In genomic region chr13:110108348-110109139, GRCh38 we compare ENCODE assay signal across 8 cellular contexts.
DNase-seq lines count a peak whose midpoint lies in the region; ATAC-seq and TF ChIP-seq lines count a peak whose summit lies in the region.

No MANE protein-coding gene starts in this region.

- no peaks in the 10 kb centered on the region for H3K79me2 ChIP-seq in Loucy (ENCODE audit: insufficient read depth, low read length)
- no peaks in the 10 kb centered on the region for H3K79me2 ChIP-seq in neural cell (replicated peaks; ENCODE audit: insufficient read depth, low read length)

- H3K36me3 ChIP-seq in Loucy (ENCODE audit: insufficient read depth, low read length) (no peaks in the 10 kb centered on the region), SJCRH30 (no peaks in the 10 kb centered on the region), neural cell (ENCODE audit: insufficient read depth, low read length) (no peaks in the 10 kb centered on the region)

- peak; percentile 98 for TF ChIP-seq RAD21 in neural cell (conservative IDR thresholded peaks at IDR 0.05)

- H3K27me3 Mint-ChIP-seq in natural killer cell treated with Interleukin-12 subunit alpha and Interleukin-12 subunit beta and Interleukin-15 and Interleukin-18, amount 100 ng/mL, for 72 hours: peaks cover 0 to 5% of the 10 kb centered on the region in 2 donors

- no peaks in the 10 kb centered on the region for H3F3A ChIP-seq in Loucy (ENCODE audit: low read depth)
- no peaks in the 10 kb centered on the region for H3F3A ChIP-seq in neural cell (ENCODE audit: insufficient read depth, low read length, poor library complexity, severe bottlenecking)

- H3K27ac ChIP-seq in SJCRH30 (no peak overlapping the region), neural cell (ENCODE audit: low read length) (no peak overlapping the region)

- H3K4me3 ChIP-seq in Loucy (ENCODE audit: low read length, poor library complexity, severe bottlenecking): no peak overlapping the region
- no peak overlapping the region for H3K4me3 ChIP-seq in SJCRH30
- H3K4me3 ChIP-seq in fibroblast of mammary gland (ENCODE audit: control insufficient read depth, low read depth, low read length): no peak overlapping the region
- H3K4me3 ChIP-seq in neural cell (ENCODE audit: low read length): no peak overlapping the region

- H3K36me3 Mint-ChIP-seq in natural killer cell treated with Interleukin-12 subunit alpha and Interleukin-12 subunit beta and Interleukin-15 and Interleukin-18, amount 100 ng/mL, for 72 hours: no peaks in the 10 kb centered on the region

- no peak overlapping the region for H2AFZ ChIP-seq in Loucy (ENCODE audit: low read length)
- no peak overlapping the region for H2AFZ ChIP-seq in neural cell (ENCODE audit: low read depth, low read length)

- H3K4me1 ChIP-seq in Loucy (ENCODE audit: insufficient read depth, low read length, poor library complexity, severe bottlenecking): no peaks in the 10 kb centered on the region
- peaks cover 4% of the 10 kb centered on the region; the same call in 1 of the 2 replicates for H3K4me1 ChIP-seq in SJCRH30

- peak; percentile 19 for TF ChIP-seq EP300 in neural cell (conservative IDR thresholded peaks at IDR 0.05; ENCODE audit: poor library complexity, severe bottlenecking)

- no peak overlapping the region for H3K27ac Mint-ChIP-seq in natural killer cell treated with Interleukin-12 subunit alpha and Interleukin-12 subunit beta and Interleukin-15 and Interleukin-18, amount 100 ng/mL, for 72 hours

- H3K9me2 ChIP-seq in Loucy (replicated peaks; ENCODE audit: low read depth, low read length): no peaks in the 10 kb centered on the region
- no peaks in the 10 kb centered on the region for H3K9me2 ChIP-seq in neural cell (ENCODE audit: insufficient read depth, low read length)

- H3K9me3 ChIP-seq in Loucy (ENCODE audit: insufficient read depth, low read depth, low read length) (no peaks in the 10 kb centered on the region), SJCRH30 (replicated peaks) (no peaks in the 10 kb centered on the region), neural cell (ENCODE audit: low read length) (no peaks in the 10 kb centered on the region)

- ATAC-seq in GM21619 (IDR thresholded peaks at IDR 0.05; ENCODE audit: unreplicated experiment): no peak
- ATAC-seq in natural killer cell treated with Interleukin-12 subunit alpha and Interleukin-12 subunit beta and Interleukin-15 and Interleukin-18, amount 100 ng/mL, for 72 hours: no peak

- DNase-seq in EH (ENCODE audit: low read depth) (peak; percentile 85), SJCRH30 (peak; percentile 71 to 73), fibroblast of mammary gland (ENCODE audit: low read depth) (peak; percentile 90), NCI-H524 treated with DMSO at 0.1 percent for 48 hours (lab: John Stamatoyannopoulos, UW) (no peak)
- DNase-seq in natural killer cell treated with Interleukin-12 subunit alpha and Interleukin-12 subunit beta and Interleukin-15 and Interleukin-18, amount 100 ng/mL, for 72 hours (ENCODE audit: low spot score): no peak

- H3K27me3 ChIP-seq in Loucy (ENCODE audit: insufficient read depth, low read length, poor library complexity, severe bottlenecking): no peaks in the 10 kb centered on the region
- H3K27me3 ChIP-seq in SJCRH30: no peaks in the 10 kb centered on the region
- H3K27me3 ChIP-seq in neural cell (ENCODE audit: insufficient read depth, low read depth, low read length): no peaks in the 10 kb centered on the region

- TF ChIP-seq CTCF in Loucy (conservative IDR thresholded peaks at IDR 0.05; ENCODE audit: low read length) (peak; percentile 49), fibroblast of mammary gland (conservative IDR thresholded peaks at IDR 0.05; ENCODE audit: control insufficient read depth, insufficient read depth, low read depth, low read length) (peak; percentile 83), neural cell (IDR thresholded peaks at IDR 0.05; ENCODE audit: poor library complexity, severe bottlenecking) (peak; percentile 92)

- H4K20me1 ChIP-seq in Loucy (ENCODE audit: insufficient read depth, low read length, poor library complexity, severe bottlenecking) (no peaks in the 10 kb centered on the region), neural cell (ENCODE audit: insufficient read depth) (no peaks in the 10 kb centered on the region)

- H3K4me2 ChIP-seq in Loucy (ENCODE audit: low read depth, low read length, poor library complexity, severe bottlenecking): no peak overlapping the region
- H3K4me2 ChIP-seq in neural cell (ENCODE audit: low read length): no peak overlapping the region

- no peak overlapping the region for H3K9ac ChIP-seq in Loucy (ENCODE audit: low read depth, low read length, poor library complexity, severe bottlenecking)
- no peak overlapping the region for H3K9ac ChIP-seq in neural cell (ENCODE audit: low read length)

- no peaks in the 10 kb centered on the region for H3K9me3 Mint-ChIP-seq in natural killer cell treated with Interleukin-12 subunit alpha and Interleukin-12 subunit beta and Interleukin-15 and Interleukin-18, amount 100 ng/mL, for 72 hours

- no peak overlapping the region for H3K4me3 Mint-ChIP-seq in natural killer cell treated with Interleukin-12 subunit alpha and Interleukin-12 subunit beta and Interleukin-15 and Interleukin-18, amount 100 ng/mL, for 72 hours

- H3K4me1 Mint-ChIP-seq in natural killer cell treated with Interleukin-12 subunit alpha and Interleukin-12 subunit beta and Interleukin-15 and Interleukin-18, amount 100 ng/mL, for 72 hours (ENCODE audit: low read depth in 2 of 2): no peaks in the 10 kb centered on the region

TF ChIP-seq in neural cell, 6 proteins besides CTCF, POLR2A, EP300 and RAD21:
- no peak for TF ChIP-seq POLR2AphosphoS5 (IDR thresholded peaks at IDR 0.05)
- peak; percentile 97 for TF ChIP-seq SMC3 (conservative IDR thresholded peaks at IDR 0.05; ENCODE audit: poor library complexity)

Comparison
In these comparisons a context has a peak if more than half of its experiments do, and no peak if none do; other contexts are left out.
1. DNase-seq: peak in EH (single experiment), SJCRH30 (2 of 2) and fibroblast of mammary gland (single experiment); none in natural killer cell treated with Interleukin-12 subunit alpha and Interleukin-12 subunit beta and Interleukin-15 and Interleukin-18, amount 100 ng/mL, for 72 hours (single experiment) and NCI-H524 treated with DMSO at 0.1 percent for 48 hours (single experiment).
2. Peak in every context shown above with its lines, with median percentiles within 50 percentile points of each other: CTCF ChIP-seq.